12 cellular contexts compared by ENCODE assay signal in the genomic region with DNA sequence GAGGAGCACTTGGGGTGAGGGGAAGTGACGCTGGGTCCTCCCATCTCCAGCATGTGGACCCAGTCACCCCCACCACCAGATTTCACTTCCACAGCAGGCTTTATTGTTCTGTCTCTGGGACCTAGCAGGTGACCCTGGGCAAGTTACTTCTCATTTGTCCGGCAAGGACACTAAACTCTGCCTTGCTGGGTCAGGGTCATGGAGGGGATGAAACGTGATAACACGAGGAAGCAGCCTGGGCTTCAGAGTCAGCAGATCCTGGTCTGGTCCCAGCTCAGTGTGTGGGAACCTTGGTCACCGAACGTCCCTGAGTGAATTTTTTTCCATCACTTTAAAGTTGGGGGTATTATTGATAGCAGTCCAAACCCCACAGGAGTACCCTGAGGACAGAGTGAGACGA. TPM values are rescaled to one million over a fixed set of nuclear protein-coding genes. Genes with fewer than 3 reads are reported as not detected.
DNase-seq lines count a peak whose midpoint lies in the region; ATAC-seq and TF ChIP-seq lines count a peak whose summit lies in the region.
"Had no signal": no experiment of that assay in that cellular context is flagged by ENCODE, and none has a peak within 500 bp of the region (broad histone marks: within the 10 kb centered on the region; RNA-seq: fewer than 3 reads in every experiment).

No MANE protein-coding gene starts in this region.

- H3K4me1 ChIP-seq in H9 (ENCODE audit: insufficient read depth, low read length) (peaks cover 15% of the 10 kb centered on the region; the same call in 1 of the 2 replicates), ovary (ENCODE audit: insufficient read depth) (peaks cover 3% of the 10 kb centered on the region)
- H3K4me1 ChIP-seq in naive thymus-derived CD4-positive, alpha-beta T cell (ENCODE audit: control insufficient read depth in 2 of 2, insufficient read depth in 2 of 2, low read length in 2 of 2): peaks cover 16 to 25% of the 10 kb centered on the region in 2 donors

- H3K27ac Mint-ChIP-seq in H9: peak overlapping the region; percentile 80 to 97 (median 87)
- peak overlapping the region in 6 of 9 donors; percentile 38 to 100 (median 92) for H3K27ac Mint-ChIP-seq in naive thymus-derived CD4-positive, alpha-beta T cell
- H3K27ac Mint-ChIP-seq: activated CD8-positive, alpha-beta memory T cell treated with anti-CD3 and anti-CD28 coated beads, Interleukin-2, amount 10 ng/mL, durations not matched to agents 7 days and 5 days had no signal

- no peak overlapping the region for H2AK5ac ChIP-seq in H9 (ENCODE audit: insufficient read length, low read length)

- H3K18ac ChIP-seq in H9 (ENCODE audit: insufficient read length, low read depth, low read length): no peak overlapping the region

- no peak overlapping the region for H2BK15ac ChIP-seq in H9 (ENCODE audit: low read depth, low read length)

- peak overlapping the region; percentile 44 for H3K4me2 ChIP-seq in H9 (ENCODE audit: insufficient read depth, insufficient read length, low read length)

- peaks cover 15% of the 10 kb centered on the region for H3K79me1 ChIP-seq in H9 (ENCODE audit: insufficient read depth, low read depth, low read length, poor library complexity, severe bottlenecking)

- H3K79me2 ChIP-seq in H9 (ENCODE audit: insufficient read depth, low read length): peaks cover 38% of the 10 kb centered on the region; the same call in 1 of the 2 replicates

- intact Hi-C loops in naive thymus-derived CD4-positive, alpha-beta T cell (cut with micrococcal nuclease): loop anchor here in 1 of 2 donors (10.0 kb wide), 1 partner anchor 637 kb away; the partner anchor contains the start of gene ZNF81
- intact Hi-C loops in ovary (cut with DNase I): loop anchor here in 3 of 4 donors (5.0 to 10.0 kb wide), 3 partner anchors 187 to 447 kb away; no protein-coding TSS in a partner anchor

- H3K36me3 ChIP-seq in brain microvascular endothelial cell (replicated peaks): peaks cover 54% of the 10 kb centered on the region
- H3K36me3 ChIP-seq in naive thymus-derived CD4-positive, alpha-beta T cell (ENCODE audit: control insufficient read depth in 2 of 3, insufficient read depth in 3 of 3, low read length in 3 of 3): peaks cover 17 to 52% (median 27%) of the 10 kb centered on the region in 3 experiments
- H3K36me3 ChIP-seq in ovary: no peaks in the 10 kb centered on the region

- in situ Hi-C loops in brain microvascular endothelial cell (cut with HindIII; ENCODE audit: low pct_ligation_motif_present, low sequenced_read_pairs): no loop called here

- no peak for TF ChIP-seq CTCF in AG09309 (IDR thresholded peaks at IDR 0.05; ENCODE audit: control insufficient read depth, insufficient read depth, low read depth, low read length, missing control alignments)
- TF ChIP-seq CTCF in H9 (conservative IDR thresholded peaks at IDR 0.05): no peak
- TF ChIP-seq CTCF in brain microvascular endothelial cell (IDR thresholded peaks at IDR 0.05; ENCODE audit: low read depth, low read length, missing control alignments): no peak
- no peak for TF ChIP-seq CTCF in ovary (IDR thresholded peaks at IDR 0.05)

- DNase-seq in AG09309 (ENCODE audit: low read depth) (no peak), H9 (no peak), brain microvascular endothelial cell (no peak), NCI-H1417 treated with DMSO at 0.1 percent for 48 hours (lab: John Stamatoyannopoulos, UW) (no peak), ovary (no peak), AG08396 (ENCODE audit: low spot score) (no peak)
- DNase-seq in naive thymus-derived CD4-positive, alpha-beta T cell: no peak
- DNase-seq: activated CD8-positive, alpha-beta memory T cell treated with anti-CD3 and anti-CD28 coated beads, Interleukin-2, amount 10 ng/mL, durations not matched to agents 7 days and 5 days; NCI-H1105; tibial artery had no signal

- no peak for ATAC-seq in naive thymus-derived CD4-positive, alpha-beta T cell
- no peak for ATAC-seq in HG03469 (IDR thresholded peaks at IDR 0.05; ENCODE audit: unreplicated experiment)
- ATAC-seq: activated CD8-positive, alpha-beta memory T cell treated with anti-CD3 and anti-CD28 coated beads, Interleukin-2, amount 10 ng/mL, durations not matched to agents 7 days and 5 days; left cardiac atrium had no signal

- H3K27me3 Mint-ChIP-seq in H9 (ENCODE audit: low read depth): no peaks in the 10 kb centered on the region
- no peaks in the 10 kb centered on the region for H3K27me3 Mint-ChIP-seq in naive thymus-derived CD4-positive, alpha-beta T cell
- H3K27me3 Mint-ChIP-seq: activated CD8-positive, alpha-beta memory T cell treated with anti-CD3 and anti-CD28 coated beads, Interleukin-2, amount 10 ng/mL, durations not matched to agents 7 days and 5 days had no signal

- no peak overlapping the region for H3K4ac ChIP-seq in H9 (ENCODE audit: low read depth, low read length)

- peaks cover 45 to 53% of the 10 kb centered on the region in 2 experiments for H3K4me1 Mint-ChIP-seq in H9
- H3K4me1 Mint-ChIP-seq in naive thymus-derived CD4-positive, alpha-beta T cell: peaks cover 19 to 66% (median 47%) of the 10 kb centered on the region in 7 donors

- H4K20me1 ChIP-seq in H9 (ENCODE audit: control insufficient read depth, insufficient read depth, insufficient read length): no peaks in the 10 kb centered on the region

- H2AFZ ChIP-seq in H9 (ENCODE audit: low read length): no peak overlapping the region

- WGBS in H9 (ENCODE audit: extremely low coverage, insufficient read length, low lambda C conversion rate): no CpG with 5 or more reads among the region's 7 CpGs
- 54 to 64% (median 58%) methylated on average over 7 of the region's 7 CpGs for WGBS in ovary, 3 donors

- H4K5ac ChIP-seq in H9 (ENCODE audit: insufficient read length, low read depth, low read length): no peak overlapping the region

- H3K27ac ChIP-seq in H9 (ENCODE audit: insufficient read length, low read depth, low read length) (peak overlapping the region; percentile 21), brain microvascular endothelial cell (no peak overlapping the region), ovary (no peak overlapping the region)
- H3K27ac ChIP-seq in naive thymus-derived CD4-positive, alpha-beta T cell (ENCODE audit: low read depth, low read length): no peak overlapping the region
- H3K27ac ChIP-seq: tibial artery had no signal

- H2BK20ac ChIP-seq in H9 (ENCODE audit: low read depth, low read length, poor library complexity, severe bottlenecking): no peak overlapping the region

- H2BK5ac ChIP-seq in H9 (ENCODE audit: insufficient read length, low read length): no peak overlapping the region

- H3K4me3 ChIP-seq in AG09309 (ENCODE audit: control insufficient read depth, low read depth, low read length) (peak overlapping the region; percentile 2), brain microvascular endothelial cell (ENCODE audit: low read depth, low read length) (peak overlapping the region; percentile 9), ovary (no peak overlapping the region)
- no peak overlapping the region for H3K4me3 ChIP-seq in naive thymus-derived CD4-positive, alpha-beta T cell (ENCODE audit: low read length)

- H2BK12ac ChIP-seq in H9 (ENCODE audit: insufficient read length, low read depth, low read length): no peak overlapping the region

- no peak for TF ChIP-seq POLR2A in ovary (IDR thresholded peaks at IDR 0.05)

- H3K9me3 ChIP-seq in H9 (ENCODE audit: control insufficient read depth, low read depth, low read length) (no peaks in the 10 kb centered on the region), ovary (no peaks in the 10 kb centered on the region)
- no peaks in the 10 kb centered on the region for H3K9me3 ChIP-seq in naive thymus-derived CD4-positive, alpha-beta T cell (ENCODE audit: control insufficient read depth in 2 of 3, low read length in 3 of 3)
- H3K9me3 ChIP-seq: tibial artery had no signal

- H2BK120ac ChIP-seq in H9 (ENCODE audit: low read depth, low read length, poor library complexity, severe bottlenecking): no peak overlapping the region

- no peak overlapping the region for H3T11ph ChIP-seq in H9 (ENCODE audit: low read length)

- H3K56ac ChIP-seq in H9 (ENCODE audit: insufficient read length, low read depth, low read length): no peak overlapping the region

- CTCF ChIA-PET in naive thymus-derived CD4-positive, alpha-beta T cell (lab: Charles Lee): interaction anchor here (0.5 to 0.6 kb wide), 2 partner anchors 188 to 368 kb away, joined by 3 to 4 read pairs; no protein-coding TSS in a partner anchor

- no peak overlapping the region for H3K9ac ChIP-seq in H9 (ENCODE audit: extremely low read depth, insufficient read length, low read length)

- POLR2A ChIA-PET in naive thymus-derived CD4-positive, alpha-beta T cell (lab: Charles Lee): interaction anchor here (1.4 kb wide), 1 partner anchor 20 kb away, joined by 3 read pairs; no protein-coding TSS in a partner anchor

- no peaks in the 10 kb centered on the region for H3K27me3 ChIP-seq in H9 (ENCODE audit: insufficient read depth, low read length)
- H3K27me3 ChIP-seq in brain microvascular endothelial cell (replicated peaks): no peaks in the 10 kb centered on the region
- H3K27me3 ChIP-seq in naive thymus-derived CD4-positive, alpha-beta T cell (ENCODE audit: control insufficient read depth in 2 of 2, insufficient read depth in 2 of 2, low read length in 2 of 2): no peaks in the 10 kb centered on the region
- no peaks in the 10 kb centered on the region for H3K27me3 ChIP-seq in ovary
- H3K27me3 ChIP-seq: tibial artery had no signal

- H3K36me3 Mint-ChIP-seq in H9 (ENCODE audit: insufficient read depth in 1 of 3, low read depth in 3 of 3): peaks cover 78 to 82% (median 80%) of the 10 kb centered on the region in 3 experiments
- H3K36me3 Mint-ChIP-seq in naive thymus-derived CD4-positive, alpha-beta T cell: peaks cover 0 to 62% (median 15%) of the 10 kb centered on the region in 5 donors

- peak overlapping the region; percentile 96 to 97 for H3K4me3 Mint-ChIP-seq in H9
- H3K4me3 Mint-ChIP-seq in naive thymus-derived CD4-positive, alpha-beta T cell: peak overlapping the region; percentile 16 to 99 (median 87)
- H3K4me3 Mint-ChIP-seq: activated CD8-positive, alpha-beta memory T cell treated with anti-CD3 and anti-CD28 coated beads, Interleukin-2, amount 10 ng/mL, durations not matched to agents 7 days and 5 days had no signal

- H3K23ac ChIP-seq in H9 (ENCODE audit: insufficient read length, low read depth, low read length): no peak overlapping the region

- H3K14ac ChIP-seq in H9 (ENCODE audit: insufficient read depth, low read length): no peak overlapping the region

- H4K8ac ChIP-seq in H9 (replicated peaks; ENCODE audit: insufficient read length, low read depth, low read length): no peak overlapping the region

- H4K91ac ChIP-seq in H9 (ENCODE audit: insufficient read length, low read depth, low read length): no peak overlapping the region

- H3K23me2 ChIP-seq in H9 (ENCODE audit: insufficient read length, low read depth, low read length, poor library complexity, severe bottlenecking): peaks cover 10% of the 10 kb centered on the region

- TF ChIP-seq EP300 in ovary (IDR thresholded peaks at IDR 0.05): no peak

- H3K9me3 Mint-ChIP-seq in H9: peaks cover 0 to 2% of the 10 kb centered on the region in 2 experiments; a peak in 2 of 5 replicates
- H3K9me3 Mint-ChIP-seq in naive thymus-derived CD4-positive, alpha-beta T cell: peaks cover 0 to 5% (median 0%) of the 10 kb centered on the region in 11 donors

RNA-seq across cellular contexts. Expression of gene UBA1, which starts 3.9 kb away (rescaled TPM):
- total RNA-seq in H9 (2021) (421 and 427 TPM in 2 replicates), ovary (100 to 1,000 TPM in 6 of 7 donors, 10 to 100 TPM in 1; 91.8 to 196 (median 177) TPM)
- total RNA-seq in naive thymus-derived CD4-positive, alpha-beta T cell: 100 to 1,000 TPM in 4 of 5 experiments, 10 to 100 TPM in 1; 98.0 to 183 (median 118) TPM
- polyA plus RNA-seq in naive thymus-derived CD4-positive, alpha-beta T cell: 100 to 1,000 TPM; 145 to 187 TPM
- 100 to 1,000 TPM in 1 of 2 donors, 10 to 100 TPM in 1; 90.0 to 129 TPM for polyA plus RNA-seq in ovary

RNA-seq across cellular contexts. Expression of gene CDK16, which starts 21.0 kb away (rescaled TPM):
- total RNA-seq in H9 (2021) (224 and 226 TPM in 2 replicates), ovary (10 to 100 TPM; 40.9 to 99.0 (median 72.1) TPM)
- 100 to 1,000 TPM in 2 of 5 experiments, 10 to 100 TPM in 3; 51.8 to 112 (median 62.4) TPM for total RNA-seq in naive thymus-derived CD4-positive, alpha-beta T cell
- polyA plus RNA-seq in naive thymus-derived CD4-positive, alpha-beta T cell: 10 to 100 TPM in 1 of 2 donors, 1 to 10 TPM in 1; 6.4 to 15.7 TPM
- 10 to 100 TPM; 41.2 to 46.0 TPM for polyA plus RNA-seq in ovary

RNA-seq across cellular contexts. Expression of gene USP11, which starts 35.3 kb away (rescaled TPM):
- total RNA-seq in H9 (2021): 150 and 153 TPM in 2 replicates
- 100 to 1,000 TPM in 1 of 5 experiments, 10 to 100 TPM in 4; 21.3 to 101 (median 77.0) TPM for total RNA-seq in naive thymus-derived CD4-positive, alpha-beta T cell
- 10 to 100 TPM; 51.2 to 94.7 TPM for polyA plus RNA-seq in naive thymus-derived CD4-positive, alpha-beta T cell
- total RNA-seq in ovary: 100 to 1,000 TPM in 5 of 7 donors, 10 to 100 TPM in 2; 55.6 to 166 (median 135) TPM
- 10 to 100 TPM; 65.6 to 87.8 TPM for polyA plus RNA-seq in ovary

RNA-seq across cellular contexts. Expression of gene RBM10, which starts 52.5 kb away (rescaled TPM):
- total RNA-seq in H9 (2021) (55.8 and 57.3 TPM in 2 replicates), ovary (10 to 100 TPM; 28.6 to 53.0 (median 36.7) TPM)
- 10 to 100 TPM; 31.8 to 55.6 (median 47.6) TPM for total RNA-seq in naive thymus-derived CD4-positive, alpha-beta T cell
- 10 to 100 TPM; 24.6 to 36.4 TPM for polyA plus RNA-seq in naive thymus-derived CD4-positive, alpha-beta T cell
- polyA plus RNA-seq in ovary: 10 to 100 TPM; 12.0 to 39.5 TPM

RNA-seq across cellular contexts. Expression of gene NDUFB11, which starts 53.0 kb away (rescaled TPM):
- 98.5 and 100 TPM in 2 replicates for total RNA-seq in H9 (2021)
- 10 to 100 TPM; 51.3 to 92.5 (median 55.2) TPM for total RNA-seq in naive thymus-derived CD4-positive, alpha-beta T cell
- 100 to 1,000 TPM; 152 to 162 TPM for polyA plus RNA-seq in naive thymus-derived CD4-positive, alpha-beta T cell
- 10 to 100 TPM; 35.8 to 82.0 (median 44.6) TPM for total RNA-seq in ovary
- 10 to 100 TPM; 33.9 to 45.0 TPM for polyA plus RNA-seq in ovary

Comparison
In these comparisons a context has a peak if more than half of its experiments do, and no peak if none do; other contexts are left out.
1. H3K4me3 ChIP-seq: peak in AG09309 (single experiment) and brain microvascular endothelial cell (single experiment); none in naive thymus-derived CD4-positive, alpha-beta T cell (single experiment) and ovary (single experiment).